Comparison of ENCODE assay signal across 10 cellular contexts in genomic region chr19:15251010-15251748, GRCh38. TPM values are rescaled to one million over a fixed set of nuclear protein-coding genes. Genes with fewer than 3 reads are reported as not detected.
DNase-seq lines count a peak whose midpoint lies in the region; ATAC-seq, FAIRE-seq and TF ChIP-seq lines count a peak whose summit lies in the region.
"Had no signal": no experiment of that assay in that cellular context is flagged by ENCODE, and none has a peak within 500 bp of the region (broad histone marks: within the 10 kb centered on the region; RNA-seq: fewer than 3 reads in every experiment).

No MANE protein-coding gene starts in this region.

- in situ Hi-C loops in HepG2 (cut with HindIII; ENCODE audit: extremely low pct_ligation_motif_present, low pct_unique_long_range_greater_than_20kb) = no loop called here

- BruUV-seq in HepG2 (replicated peaks; lab: Mats Ljungman, UMichigan) (no TSS peak), Calu3 (replicated peaks; lab: Mats Ljungman, UMichigan) (no TSS peak)

- H4K20me1 ChIP-seq in HepG2 (ENCODE audit: insufficient read depth, low read length) = peaks cover 50% of the 10 kb centered on the region; the same call in 1 of the 2 replicates

- no peaks in the 10 kb centered on the region for H3K9me3 ChIP-seq in HepG2 (ENCODE audit: low read length)

- 98% methylated on average over 17 of the region's 24 CpGs for WGBS in HepG2 (ENCODE audit: low lambda C conversion rate)

- H3K27ac Mint-ChIP-seq in central memory CD8-positive, alpha-beta T cell (ENCODE audit: low read depth) = peak overlapping the region; percentile 35
- H3K27ac Mint-ChIP-seq in Calu3 (ENCODE audit: unreplicated experiment) = no peak overlapping the region

- peaks cover 2% of the 10 kb centered on the region for H3K4me1 Mint-ChIP-seq in central memory CD8-positive, alpha-beta T cell
- H3K4me1 Mint-ChIP-seq in Calu3 (ENCODE audit: low read depth, unreplicated experiment) = peaks cover 14% of the 10 kb centered on the region

- H3K36me3 ChIP-seq in HepG2 (replicated peaks in 1 of 2; ENCODE audit: control insufficient read depth in 1 of 2, insufficient read depth in 2 of 2, low read length in 2 of 2) = peaks cover 47 to 91% of the 10 kb centered on the region in 2 experiments

- no peak for FAIRE-seq in HepG2 (lab: Jason Lieb, UNC)

- no peak for ATAC-seq in central memory CD8-positive, alpha-beta T cell (replicated peaks; ENCODE audit: extremely low read depth, poor library complexity, severe bottlenecking)
- ATAC-seq in HepG2 = no peak
- no peak for ATAC-seq in GM18519 (IDR thresholded peaks at IDR 0.05; ENCODE audit: low FRiP score, unreplicated experiment)
- ATAC-seq: activated T-cell treated with anti-CD3 and anti-CD28 coated beads, Interleukin-2, amount 50 U/mL, for 4 hours had no signal

- intact Hi-C loops in HepG2 (cut with micrococcal nuclease; ENCODE audit: unreplicated experiment) = no loop called here
- intact Hi-C loops in Calu3 (cut with micrococcal nuclease; ENCODE audit: unreplicated experiment) = loop anchor here (5.0 kb wide), 1 partner anchor 74 kb away; no protein-coding TSS in a partner anchor

- no peak overlapping the region for H3K4me3 ChIP-seq in HepG2 (replicated peaks in 1 of 3; ENCODE audit: insufficient read depth in 1 of 3, low read depth in 2 of 3, low read length in 3 of 3)
- H3K4me3 ChIP-seq: SK-N-MC had no signal

- H3K4me1 ChIP-seq in HepG2 (ENCODE audit: insufficient read depth, low read length) = peaks cover 40% of the 10 kb centered on the region

- no peaks in the 10 kb centered on the region for H3K79me2 ChIP-seq in HepG2 (ENCODE audit: insufficient read depth, low read length)

- no peaks in the 10 kb centered on the region for H3K27me3 Mint-ChIP-seq in central memory CD8-positive, alpha-beta T cell
- H3K27me3 Mint-ChIP-seq in Calu3 (ENCODE audit: unreplicated experiment) = no peaks in the 10 kb centered on the region

- no peak for TF ChIP-seq RAD21 in HepG2 (CRISPR knock-in tag; IDR thresholded peaks at IDR 0.05)

- TF ChIP-seq POLR2A in HepG2 (IDR thresholded peaks at IDR 0.05; ENCODE audit: insufficient read depth in 1 of 2, low read depth in 2 of 2, low read length in 2 of 2) = no peak

- CTCF ChIA-PET in HepG2 (lab: Yijun Ruan, JAX; ENCODE audit: low intra/inter-chr PET ratio, low total read pairs) = no interaction called here
- CTCF ChIA-PET in Calu3 (lab: Charles Lee) = interaction anchor here (0.9 kb wide), 1 partner anchor 159 kb away, joined by 7 read pairs; no protein-coding TSS in a partner anchor

- TF ChIP-seq EP300 in HepG2 (IDR thresholded peaks at IDR 0.05; ENCODE audit: low read depth in 2 of 2, low read length in 2 of 2) = no peak
- TF ChIP-seq EP300 in HepG2 (CRISPR knock-in tag; IDR thresholded peaks at IDR 0.05; ENCODE audit: borderline replicate concordance) = no peak

- H3K9me3 Mint-ChIP-seq in central memory CD8-positive, alpha-beta T cell = no peaks in the 10 kb centered on the region
- H3K9me3 Mint-ChIP-seq in Calu3 (ENCODE audit: low read depth, unreplicated experiment) = no peaks in the 10 kb centered on the region
- H3K9me3 Mint-ChIP-seq: activated T-cell treated with anti-CD3 and anti-CD28 coated beads, Interleukin-2, amount 50 U/mL, for 4 hours had no signal

- no peak overlapping the region for H3K4me3 Mint-ChIP-seq in central memory CD8-positive, alpha-beta T cell
- H3K4me3 Mint-ChIP-seq in Calu3 (ENCODE audit: low read depth, unreplicated experiment) = no peak overlapping the region
- H3K4me3 Mint-ChIP-seq: activated T-cell treated with anti-CD3 and anti-CD28 coated beads, Interleukin-2, amount 50 U/mL, for 4 hours had no signal

- peak; percentile 75 for DNase-seq in HCEC 1CT
- DNase-seq in central memory CD8-positive, alpha-beta T cell (ENCODE audit: low spot score in 2 of 2) = no peak
- no peak for DNase-seq in HepG2 (ENCODE audit: low spot score)
- DNase-seq in stromal cell of bone marrow (ENCODE audit: low read depth) = peak; percentile 65
- DNase-seq in Calu3 = no peak
- DNase-seq in NAMALWA (ENCODE audit: low spot score) = no peak
- DNase-seq in DMS 273 treated with DMSO at 0.1 percent for 48 hours (lab: John Stamatoyannopoulos, UW) = no peak
- DNase-seq: activated T-cell treated with anti-CD3 and anti-CD28 coated beads, Interleukin-2, amount 50 U/mL, for 4 hours had no signal

- no peak for TF ChIP-seq CTCF in HepG2 (CRISPR knock-in tag; IDR thresholded peaks at IDR 0.05)
- no peak for TF ChIP-seq CTCF in Calu3 (IDR thresholded peaks at IDR 0.05; ENCODE audit: unreplicated experiment)

- H3K9ac ChIP-seq in HepG2 (ENCODE audit: insufficient read depth, low read depth, low read length) = no peak overlapping the region

- no peak overlapping the region for H3K27ac ChIP-seq in HepG2 (ENCODE audit: extremely low read length, insufficient read depth, low read length)
- H3K27ac ChIP-seq: SK-N-MC had no signal

- H2AFZ ChIP-seq in HepG2 (ENCODE audit: low read length) = no peak overlapping the region

- POLR2A ChIA-PET in HepG2 (lab: Yijun Ruan, JAX) = no interaction called here

- H3K36me3 Mint-ChIP-seq in central memory CD8-positive, alpha-beta T cell (ENCODE audit: insufficient read depth) = peaks cover 28% of the 10 kb centered on the region
- peaks cover 48% of the 10 kb centered on the region for H3K36me3 Mint-ChIP-seq in Calu3 (ENCODE audit: insufficient read depth, unreplicated experiment)

- no peak overlapping the region for H3K4me2 ChIP-seq in HepG2 (ENCODE audit: low read depth, low read length)

- no peaks in the 10 kb centered on the region for H3K27me3 ChIP-seq in HepG2 (ENCODE audit: control insufficient read depth in 1 of 2, insufficient read depth in 2 of 2, low read length in 2 of 2)

RNA-seq across cellular contexts. Expression of gene EPHX3, which starts 18.9 kb away (rescaled TPM):
- 0.07 TPM in 1 of 2 replicates, not detected in the other for total RNA-seq in HepG2 (2016; rRNA removed; fragmentation: Illumina TruSeq; extraction: Trizol)
- total RNA-seq in HepG2 (2016; cell fraction: cytosol; rRNA removed; fragmentation: Illumina TruSeq; extraction: Trizol; ENCODE audit: low read depth) = not detected in 2 replicates
- 0.06 TPM in 1 of 2 replicates, not detected in the other for total RNA-seq in HepG2 (2016; cell fraction: insoluble cytoplasmic fraction; rRNA removed; fragmentation: Illumina TruSeq; extraction: Trizol)
- total RNA-seq in HepG2 (2016; cell fraction: membrane; rRNA removed; fragmentation: Illumina TruSeq; extraction: Trizol) = not detected in 2 replicates
- total RNA-seq in HepG2 (2016; cell fraction: nucleus; rRNA removed; fragmentation: Illumina TruSeq; extraction: Trizol) = not detected in 2 replicates
- polyA plus RNA-seq in HepG2 (2011; rRNA removed) = 0.15 and 0.17 TPM in 2 replicates
- polyA plus RNA-seq in HepG2 (2011; cell fraction: cytosol; rRNA removed) = 0.04 and 0.05 TPM in 2 replicates
- polyA plus RNA-seq in HepG2 (2011; cell fraction: nucleus; rRNA removed) = 0.78 and 0.82 TPM in 2 replicates
- 0.07 TPM in 1 of 2 replicates, not detected in the other for polyA plus RNA-seq in HepG2 (2012)
- not detected in 2 replicates for polyA plus RNA-seq in HepG2 (2016; cell fraction: cytosol; fragmentation: Illumina TruSeq; extraction: Trizol; ENCODE audit: low read depth)
- not detected in 2 replicates for polyA plus RNA-seq in HepG2 (2016; cell fraction: insoluble cytoplasmic fraction; fragmentation: Illumina TruSeq; extraction: Trizol; ENCODE audit: low read depth)
- polyA plus RNA-seq in HepG2 (2016; cell fraction: membrane; fragmentation: Illumina TruSeq; extraction: Trizol; ENCODE audit: low read depth) = 0.10 TPM in 1 of 2 replicates, not detected in the other
- polyA plus RNA-seq in HepG2 (2016; cell fraction: nucleus; fragmentation: Illumina TruSeq; extraction: Trizol; ENCODE audit: insufficient read depth, low read depth) = not detected in 2 replicates
- polyA minus RNA-seq in HepG2 (2011; rRNA and poly(A)+ RNA removed; ENCODE audit: low replicate concordance) = 0.76 and 0.96 TPM in 2 replicates
- polyA minus RNA-seq in HepG2 (2011; cell fraction: cytosol; rRNA and poly(A)+ RNA removed) = not detected in 2 replicates
- 0.99 and 1.2 TPM in 2 replicates for polyA minus RNA-seq in HepG2 (2011; cell fraction: nucleus; rRNA and poly(A)+ RNA removed)
- total RNA-seq in Calu3 (2022) = 0.86 and 1.0 TPM in 2 replicates

RNA-seq across cellular contexts. Expression of gene NOTCH3, which starts 50.4 kb away (rescaled TPM):
- total RNA-seq in HepG2 (2016; rRNA removed; fragmentation: Illumina TruSeq; extraction: Trizol) = 0.09 TPM in 1 of 2 replicates, not detected in the other
- under 0.01 TPM in 1 of 2 replicates, not detected in the other for total RNA-seq in HepG2 (2016; cell fraction: cytosol; rRNA removed; fragmentation: Illumina TruSeq; extraction: Trizol; ENCODE audit: low read depth)
- total RNA-seq in HepG2 (2016; cell fraction: insoluble cytoplasmic fraction; rRNA removed; fragmentation: Illumina TruSeq; extraction: Trizol) = 0.09 TPM in 1 of 2 replicates, not detected in the other
- 0.03 TPM in 2 replicates for total RNA-seq in HepG2 (2016; cell fraction: membrane; rRNA removed; fragmentation: Illumina TruSeq; extraction: Trizol)
- total RNA-seq in HepG2 (2016; cell fraction: nucleus; rRNA removed; fragmentation: Illumina TruSeq; extraction: Trizol) = 0.44 and 0.93 TPM in 2 replicates
- 0.28 and 0.43 TPM in 2 replicates for polyA plus RNA-seq in HepG2 (2011; rRNA removed)
- 0.09 and 0.27 TPM in 2 replicates for polyA plus RNA-seq in HepG2 (2011; cell fraction: cytosol; rRNA removed)
- 1.4 and 2.1 TPM in 2 replicates for polyA plus RNA-seq in HepG2 (2011; cell fraction: nucleus; rRNA removed)
- polyA plus RNA-seq in HepG2 (2012) = 0.20 and 0.63 TPM in 2 replicates
- polyA plus RNA-seq in HepG2 (2016; cell fraction: cytosol; fragmentation: Illumina TruSeq; extraction: Trizol; ENCODE audit: low read depth) = 0.01 and 0.02 TPM in 2 replicates
- 0.04 TPM in 1 of 2 replicates, not detected in the other for polyA plus RNA-seq in HepG2 (2016; cell fraction: insoluble cytoplasmic fraction; fragmentation: Illumina TruSeq; extraction: Trizol; ENCODE audit: low read depth)
- polyA plus RNA-seq in HepG2 (2016; cell fraction: membrane; fragmentation: Illumina TruSeq; extraction: Trizol; ENCODE audit: low read depth) = 0.01 and 0.05 TPM in 2 replicates
- 0.29 and 0.71 TPM in 2 replicates for polyA plus RNA-seq in HepG2 (2016; cell fraction: nucleus; fragmentation: Illumina TruSeq; extraction: Trizol; ENCODE audit: insufficient read depth, low read depth)
- 0.54 and 1.5 TPM in 2 replicates for polyA minus RNA-seq in HepG2 (2011; rRNA and poly(A)+ RNA removed; ENCODE audit: low replicate concordance)
- 0.70 and 0.79 TPM in 2 replicates for polyA minus RNA-seq in HepG2 (2011; cell fraction: cytosol; rRNA and poly(A)+ RNA removed)
- polyA minus RNA-seq in HepG2 (2011; cell fraction: nucleus; rRNA and poly(A)+ RNA removed) = 0.50 and 1.9 TPM in 2 replicates
- total RNA-seq in Calu3 (2022) = 32.6 and 44.7 TPM in 2 replicates

Comparison
In these comparisons a context has a peak if more than half of its experiments do, and no peak if none do; other contexts are left out.
1. DNase-seq: peak in HCEC 1CT (single experiment) and stromal cell of bone marrow (single experiment); none in central memory CD8-positive, alpha-beta T cell (0 of 2), HepG2 (single experiment), Calu3 (single experiment), NAMALWA (single experiment) and DMS 273 treated with DMSO at 0.1 percent for 48 hours (single experiment).
2. RNA of gene NOTCH3, which starts 50.4 kb away (total RNA-seq): 32.6 to 44.7 TPM in Calu3; under 0.01 to 0.93 TPM in HepG2; every median in the first group is over 10 times any median in the second.